ENCODE assay signal across 10 cellular contexts in genomic region chr17:55263565-55264272, GRCh38. TPM values are rescaled to one million over a fixed set of nuclear protein-coding genes. Genes with fewer than 3 reads are reported as not detected.
A peak's percentile ranks its signal among the peaks of the same experiment; 100 is the strongest.
DNase-seq lines count a peak whose midpoint lies in the region; FAIRE-seq and TF ChIP-seq lines count a peak whose summit lies in the region.
"Had no signal": no experiment of that assay in that cellular context is flagged by ENCODE, and none has a peak within 500 bp of the region (broad histone marks: within the 10 kb centered on the region; RNA-seq: fewer than 3 reads in every experiment).

No MANE protein-coding gene starts in this region.

- H3K27ac Mint-ChIP-seq in CD4-positive, alpha-beta memory T cell, result peak overlapping the region; percentile 32 to 89 (median 84)
- H3K27ac Mint-ChIP-seq in endothelial cell (ENCODE audit: unreplicated experiment), result no peak overlapping the region

- DNase-seq in CD4-positive, alpha-beta memory T cell, result peak; percentile 11 to 45 (median 25)
- DNase-seq in NT2/D1 (ENCODE audit: low read depth, low spot score), result no peak
- DNase-seq in endothelial cell (ENCODE audit: low spot score), result no peak
- DNase-seq in stimulated activated CD8-positive, alpha-beta memory T cell treated with anti-CD3 and anti-CD28 coated beads, Interleukin-4, amount 100 ng/mL, for 48 hours, result no peak
- DNase-seq in anterior cingulate cortex (lab: John Stamatoyannopoulos, UW), result no peak
- DNase-seq in H54 (ENCODE audit: insufficient read length, low spot score), result no peak
- DNase-seq in NCI-H2029 treated with DMSO at 0.1 percent for 48 hours (lab: John Stamatoyannopoulos, UW), result no peak
- DNase-seq: GF-D8 had no signal

- H3K4me1 Mint-ChIP-seq in CD4-positive, alpha-beta memory T cell, result peaks cover 22 to 44% (median 26%) of the 10 kb centered on the region in 4 donors
- peaks cover 7% of the 10 kb centered on the region for H3K4me1 Mint-ChIP-seq in endothelial cell (ENCODE audit: unreplicated experiment)

- FAIRE-seq in H54 (lab: Jason Lieb, UNC), result no peak

- H3K4me3 Mint-ChIP-seq in CD4-positive, alpha-beta memory T cell, result peak overlapping the region; percentile 84 to 95 (median 88)
- peak overlapping the region; percentile 45 for H3K4me3 Mint-ChIP-seq in endothelial cell (ENCODE audit: unreplicated experiment)

- no peaks in the 10 kb centered on the region for H3K36me3 Mint-ChIP-seq in CD4-positive, alpha-beta memory T cell
- H3K36me3 Mint-ChIP-seq in endothelial cell (ENCODE audit: low read depth, unreplicated experiment), result no peaks in the 10 kb centered on the region

- H3K27me3 ChIP-seq in CD4-positive, alpha-beta memory T cell (ENCODE audit: insufficient read depth, low read length), result peaks cover 4% of the 10 kb centered on the region
- H3K27me3 ChIP-seq in NT2/D1 (ENCODE audit: insufficient read depth, insufficient read length) (peaks cover 73% of the 10 kb centered on the region), neuron (ENCODE audit: insufficient read depth, low read length) (peaks cover 60% of the 10 kb centered on the region)

- H2AFZ ChIP-seq in neuron (ENCODE audit: low read depth, low read length), result no peak overlapping the region

- H3K4me3 ChIP-seq in CD4-positive, alpha-beta memory T cell (ENCODE audit: low read length in 2 of 2), result peak overlapping the region; percentile 45 to 58
- H3K4me3 ChIP-seq in NT2/D1 (ENCODE audit: insufficient read length, low read depth) (peak overlapping the region; percentile 31), neuron (ENCODE audit: low read length) (peak overlapping the region; percentile 39)

- H3K9me3 ChIP-seq in CD4-positive, alpha-beta memory T cell (ENCODE audit: control insufficient read depth in 1 of 2, low read length in 2 of 2), result no peaks in the 10 kb centered on the region
- H3K9me3 ChIP-seq in NT2/D1 (ENCODE audit: insufficient read depth, low read length) (peaks cover 13% of the 10 kb centered on the region), neuron (ENCODE audit: low read length) (no peaks in the 10 kb centered on the region)

- CTCF ChIA-PET in CD4-positive, alpha-beta memory T cell (lab: Charles Lee; ENCODE audit: partially characterized antibody), result interaction anchor here (0.8 to 6.9 kb wide), 4 partner anchors 7 to 209 kb away, joined by 3 to 109 read pairs (median 6); no protein-coding TSS in a partner anchor

- POLR2A ChIA-PET in CD4-positive, alpha-beta memory T cell (lab: Charles Lee; ENCODE audit: partially characterized antibody), result interaction anchor here (0.9 to 4.6 kb wide), 12 partner anchors 8 to 191 kb away, joined by 3 to 119 read pairs (median 4); no protein-coding TSS in a partner anchor

- H3K36me3 ChIP-seq in CD4-positive, alpha-beta memory T cell (ENCODE audit: insufficient read depth, low read length), result no peaks in the 10 kb centered on the region
- no peaks in the 10 kb centered on the region for H3K36me3 ChIP-seq in NT2/D1 (ENCODE audit: insufficient read depth, insufficient read length, low read length)
- no peaks in the 10 kb centered on the region for H3K36me3 ChIP-seq in neuron (ENCODE audit: insufficient read depth, low read length)

- H3K4me1 ChIP-seq in CD4-positive, alpha-beta memory T cell (ENCODE audit: insufficient read depth, low read length), result peaks cover 23% of the 10 kb centered on the region
- H3K4me1 ChIP-seq in NT2/D1 (ENCODE audit: insufficient read depth, insufficient read length) (no peaks in the 10 kb centered on the region), neuron (ENCODE audit: insufficient read depth, low read length) (peaks cover 12% of the 10 kb centered on the region)

- no peak overlapping the region for H3K27ac ChIP-seq in CD4-positive, alpha-beta memory T cell (ENCODE audit: low read depth, low read length)

- peak overlapping the region; percentile 47 for H3K9ac ChIP-seq in NT2/D1 (ENCODE audit: insufficient read length, low read depth)

- TF ChIP-seq CTCF in endothelial cell (IDR thresholded peaks at IDR 0.05; ENCODE audit: unreplicated experiment), result no peak

- H3K27me3 Mint-ChIP-seq in CD4-positive, alpha-beta memory T cell, result peaks cover 12 to 14% of the 10 kb centered on the region in 2 donors
- H3K27me3 Mint-ChIP-seq in endothelial cell (ENCODE audit: unreplicated experiment), result peaks cover 7% of the 10 kb centered on the region

- intact Hi-C loops in CD4-positive, alpha-beta memory T cell (cut with micrococcal nuclease), result loop anchor here (1.0 to 10.0 kb wide), 4 partner anchors 25 to 295 kb away; partner anchors contain the start of genes COX11 and STXBP4

- H3K9me3 Mint-ChIP-seq in CD4-positive, alpha-beta memory T cell, result peaks cover 0 to 8% (median 1%) of the 10 kb centered on the region in 8 donors
- H3K9me3 Mint-ChIP-seq in endothelial cell (ENCODE audit: unreplicated experiment), result no peaks in the 10 kb centered on the region

- TF ChIP-seq POLR2A in H54 (IDR thresholded peaks at IDR 0.05; ENCODE audit: low read depth, low read length), result no peak

RNA-seq across cellular contexts. Expression of gene HLF, which starts 1.0 kb away (rescaled TPM):
- 1 to 10 TPM; 3.5 to 3.9 TPM for total RNA-seq in CD4-positive, alpha-beta memory T cell
- 1 to 10 TPM; 3.2 to 3.7 TPM for polyA plus RNA-seq in CD4-positive, alpha-beta memory T cell
- not detected for total RNA-seq in endothelial cell (ENCODE audit: unreplicated experiment)
- total RNA-seq: lung microvascular endothelial cell had no signal

Comparison
In these comparisons a context has a peak if more than half of its experiments do, and no peak if none do; other contexts are left out.
1. DNase-seq: peak in CD4-positive, alpha-beta memory T cell (5 of 5); none in NT2/D1 (single experiment), endothelial cell (single experiment), stimulated activated CD8-positive, alpha-beta memory T cell treated with anti-CD3 and anti-CD28 coated beads, Interleukin-4, amount 100 ng/mL, for 48 hours (single experiment), anterior cingulate cortex (0 of 58), H54 (single experiment) and NCI-H2029 treated with DMSO at 0.1 percent for 48 hours (single experiment).
2. Peak in every context shown above with its lines, with median percentiles within 50 percentile points of each other: H3K4me3 ChIP-seq.